In genomic region chr6:116015983-116016382, GRCh38 we compare ENCODE assay signal across 1 cellular context.
TF ChIP-seq lines count a peak whose summit lies in the region.

No MANE protein-coding gene starts in this region.

TF ChIP-seq in HepG2, 621 proteins besides CTCF, POLR2A, EP300 and RAD21 (continued from another document):
- TF ChIP-seq ZNF513 (CRISPR knock-in tag; conservative IDR thresholded peaks at IDR 0.05) = no peak
- no peak for TF ChIP-seq ZNF484 (CRISPR knock-in tag; IDR thresholded peaks at IDR 0.05; ENCODE audit: borderline replicate concordance, low read depth)
TF ChIP-seq in HepG2: peak in this region for 43.
